1 cellular context compared by ENCODE assay signal in genomic region chr2:237680702-237681478, GRCh38.
TF ChIP-seq lines count a peak whose summit lies in the region.

No MANE protein-coding gene starts in this region.

TF ChIP-seq in HepG2, 621 proteins besides CTCF, POLR2A, EP300 and RAD21 (continued from another document):
- TF ChIP-seq PAXIP1 (CRISPR knock-in tag; conservative IDR thresholded peaks at IDR 0.05) (peak; percentile 98), FOXK1 (CRISPR knock-in tag; IDR thresholded peaks at IDR 0.05; ENCODE audit: borderline replicate concordance, low read depth) (peak; percentile 65; the same call in 1 of the 2 replicates), NR2F6 (IDR thresholded peaks at IDR 0.05) (peak; percentile 53; the same call in 1 of the 2 replicates), NR2F6 (CRISPR knock-in tag; IDR thresholded peaks at IDR 0.05) (peak; percentile 62; the same call in 1 of the 2 replicates), SKIL (CRISPR knock-in tag; IDR thresholded peaks at IDR 0.05; ENCODE audit: borderline replicate concordance) (peak; percentile 51; the same call in 1 of the 2 replicates), PRDM10 (CRISPR knock-in tag; IDR thresholded peaks at IDR 0.05; ENCODE audit: low read depth) (peak; percentile 63; the same call in 1 of the 2 replicates), CEBPG (CRISPR knock-in tag; IDR thresholded peaks at IDR 0.05) (no peak; the same call in 1 of the 2 replicates), FOXP1 (IDR thresholded peaks at IDR 0.05) (no peak), FOXP1 (CRISPR knock-in tag; IDR thresholded peaks at IDR 0.05) (peak; percentile 90), ISL2 (CRISPR knock-in tag; IDR thresholded peaks at IDR 0.05) (peak; percentile 70), HBP1 (CRISPR knock-in tag; IDR thresholded peaks at IDR 0.05; ENCODE audit: low read depth) (0 out of 2 replicates have a peak, but pooled peaks have one; percentile 46), SP5 (CRISPR knock-in tag; IDR thresholded peaks at IDR 0.05; ENCODE audit: borderline replicate concordance, low read depth) (peak; percentile 67), TCF7 (IDR thresholded peaks at IDR 0.05; ENCODE audit: low read depth) (peak; percentile 54), MAX (IDR thresholded peaks at IDR 0.05) (peak; percentile 38; the same call in 1 of the 2 replicates), ZNF782 (CRISPR knock-in tag; IDR thresholded peaks at IDR 0.05; ENCODE audit: borderline replicate concordance) (no peak), AHDC1 (CRISPR knock-in tag; IDR thresholded peaks at IDR 0.05; ENCODE audit: borderline replicate concordance) (peak; percentile 95; the same call in 1 of the 2 replicates)
